8 cellular contexts compared by ENCODE assay signal in genomic region chr6:52407467-52407866, GRCh38. TPM values are rescaled to one million over a fixed set of nuclear protein-coding genes. Genes with fewer than 3 reads are reported as not detected.
DNase-seq lines count a peak whose midpoint lies in the region; ATAC-seq and TF ChIP-seq lines count a peak whose summit lies in the region.

No MANE protein-coding gene starts in this region.

- H3K27ac ChIP-seq in SU-DHL-6 (ENCODE audit: low read depth, low read length): no peak overlapping the region
- H3K27ac ChIP-seq in foreskin keratinocyte: no peak overlapping the region
- no peak overlapping the region for H3K27ac ChIP-seq in thoracic aorta

- H3K4me2 ChIP-seq in SU-DHL-6 (ENCODE audit: low read depth, low read length, poor library complexity, severe bottlenecking): no peak overlapping the region

- no peaks in the 10 kb centered on the region for H3F3A ChIP-seq in SU-DHL-6 (ENCODE audit: insufficient read depth)

- DNase-seq in DMS79 (lab: John Stamatoyannopoulos, UW) (peak; percentile 63), NCI-H128 (lab: John Stamatoyannopoulos, UW; ENCODE audit: unreplicated experiment) (peak; percentile 8), foreskin keratinocyte (no peak), thoracic aorta (ENCODE audit: low spot score) (no peak), NCI-H1048 (lab: John Stamatoyannopoulos, UW) (no peak), GM19240 (ENCODE audit: insufficient read length, low spot score) (no peak)

- peaks cover 3% of the 10 kb centered on the region; the same call in 1 of the 2 replicates for H3K36me3 ChIP-seq in SU-DHL-6 (ENCODE audit: low read length)
- no peaks in the 10 kb centered on the region for H3K36me3 ChIP-seq in thoracic aorta

- H3K9me2 ChIP-seq in SU-DHL-6 (replicated peaks; ENCODE audit: insufficient read depth, low read length): no peaks in the 10 kb centered on the region

- H3K4me1 ChIP-seq in foreskin keratinocyte (no peaks in the 10 kb centered on the region), thoracic aorta (ENCODE audit: control insufficient read depth in 1 of 2, low read depth in 2 of 2) (no peaks in the 10 kb centered on the region)

- H3K27me3 ChIP-seq in SU-DHL-6 (ENCODE audit: low read length) (no peaks in the 10 kb centered on the region), foreskin keratinocyte (no peaks in the 10 kb centered on the region), thoracic aorta (replicated peaks; ENCODE audit: insufficient read depth) (no peaks in the 10 kb centered on the region)

- TF ChIP-seq CTCF in SU-DHL-6 (IDR thresholded peaks at IDR 0.05; ENCODE audit: insufficient read depth, low read length, poor library complexity, severe bottlenecking) (peak; percentile 71), foreskin keratinocyte (conservative IDR thresholded peaks at IDR 0.05) (peak; percentile 64), thoracic aorta (IDR thresholded peaks at IDR 0.05) (peak; percentile 32)

- H3K4me3 ChIP-seq in SU-DHL-6 (ENCODE audit: insufficient read depth, low read length, poor library complexity, severe bottlenecking) (no peak overlapping the region), thoracic aorta (no peak overlapping the region)

- H3K79me2 ChIP-seq in SU-DHL-6 (ENCODE audit: insufficient read depth, low read length): no peaks in the 10 kb centered on the region

- no peak overlapping the region for H3K9ac ChIP-seq in SU-DHL-6 (ENCODE audit: low read length)

- ATAC-seq in GM21619 (IDR thresholded peaks at IDR 0.05; ENCODE audit: unreplicated experiment) (peak; percentile 75), foreskin keratinocyte (peak; percentile 54), thoracic aorta (ENCODE audit: insufficient number of reproducible peaks, low FRiP score, low read depth) (no peak)

- no peak overlapping the region for H2AFZ ChIP-seq in SU-DHL-6 (ENCODE audit: low read depth, low read length, severe bottlenecking)

- H4K20me1 ChIP-seq in SU-DHL-6 (ENCODE audit: low read depth, low read length): no peaks in the 10 kb centered on the region

- H3K9me3 ChIP-seq in SU-DHL-6 (ENCODE audit: insufficient read depth, low read length) (no peaks in the 10 kb centered on the region), thoracic aorta (no peaks in the 10 kb centered on the region)

RNA-seq across cellular contexts. Expression of gene EFHC1, which starts 12.7 kb away (rescaled TPM):
- total RNA-seq in foreskin keratinocyte (18.2 and 18.4 TPM in 2 replicates), thoracic aorta (10 to 100 TPM; 13.5 to 14.9 TPM)
- polyA plus RNA-seq in foreskin keratinocyte: 10.6 and 11.4 TPM in 2 replicates

RNA-seq across cellular contexts. Expression of gene PAQR8, which starts 45.5 kb away (rescaled TPM):
- 4.5 and 5.6 TPM in 2 replicates for total RNA-seq in foreskin keratinocyte
- 2.4 TPM in 2 replicates for polyA plus RNA-seq in foreskin keratinocyte
- total RNA-seq in thoracic aorta: 1 to 10 TPM; 4.1 to 7.3 TPM

Comparison
In these comparisons a context has a peak if more than half of its experiments do, and no peak if none do; other contexts are left out.
1. DNase-seq: peak in DMS79 (single experiment) and NCI-H128 (single experiment); none in foreskin keratinocyte (0 of 2), thoracic aorta (single experiment), NCI-H1048 (single experiment) and GM19240 (single experiment).
2. Peak in every context shown above with its lines, with median percentiles within 50 percentile points of each other: CTCF ChIP-seq.